ENCODE assay signal across 10 cellular contexts in genomic region chr6:133796235-133796634, GRCh38.
"Had no signal": no experiment of that assay in that cellular context is flagged by ENCODE, and none has a peak within 500 bp of the region (broad histone marks: within the 10 kb centered on the region; RNA-seq: fewer than 3 reads in every experiment).

No MANE protein-coding gene starts in this region.

- H3K9me3 ChIP-seq: HAP-1 had no signal

- FAIRE-seq: H1, H54 had no signal

- DNase-seq: GM23248, GOT3, H7, H9, HFFc6 had no signal

- H3K4me3 ChIP-seq: GM23248, GM23338, HAP-1 had no signal

- H3K36me3 ChIP-seq: HAP-1 had no signal

- H3K4me2 ChIP-seq: GM23338 had no signal

- H3K27ac ChIP-seq: GM23248 had no signal

- ATAC-seq: GM23338, HCT116 had no signal

- H3K4me1 ChIP-seq: HAP-1 had no signal

- H2AFZ ChIP-seq: GM23248, GM23338 had no signal

- H3K9ac ChIP-seq: GM23248 had no signal
